ENCODE assay signal across 8 cellular contexts in the genomic region with DNA sequence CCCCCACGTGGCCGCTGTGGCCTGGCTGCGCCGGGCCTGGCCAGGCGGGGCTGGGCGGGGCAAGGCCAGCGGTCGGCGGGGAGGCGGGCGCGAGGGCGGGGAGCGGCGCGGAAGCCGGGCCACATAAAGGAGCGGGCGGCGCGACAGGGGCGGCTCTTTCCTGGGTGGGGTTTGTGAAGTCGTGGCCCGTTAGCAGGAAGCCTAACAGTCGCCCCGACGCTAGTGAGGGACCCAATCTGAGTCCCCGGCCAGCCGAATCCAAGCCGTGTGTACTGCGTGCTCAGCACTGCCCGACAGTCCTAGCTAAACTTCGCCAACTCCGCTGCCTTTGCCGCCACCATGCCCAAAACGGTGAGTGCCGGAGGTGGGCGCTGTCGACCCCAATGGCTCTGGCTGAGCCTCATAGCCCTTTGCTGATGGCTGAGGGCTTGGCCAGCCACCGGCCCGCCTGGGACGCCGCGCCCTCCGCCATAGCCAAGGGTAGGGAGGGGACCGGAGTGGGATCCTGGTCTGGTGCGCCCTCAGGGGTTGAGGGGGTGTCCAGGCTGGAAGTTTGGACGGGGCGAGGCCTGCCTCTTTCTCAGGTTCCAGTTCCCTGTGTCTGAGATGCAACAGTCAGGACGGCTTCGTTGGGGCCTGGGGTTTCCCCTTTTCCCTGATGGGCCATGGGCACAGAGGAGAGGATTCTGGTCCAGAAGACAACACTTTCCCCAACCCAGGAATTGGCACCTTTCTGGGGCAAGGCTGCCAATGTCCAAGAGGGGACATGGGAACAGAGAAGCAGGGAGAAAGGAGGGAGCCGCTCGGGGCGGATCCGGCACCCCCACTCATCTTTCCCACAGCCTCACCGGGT. TPM values are rescaled to one million over a fixed set of nuclear protein-coding genes. Genes with fewer than 3 reads are reported as not detected.
DNase-seq lines count a peak whose midpoint lies in the region; ATAC-seq, FAIRE-seq and TF ChIP-seq lines count a peak whose summit lies in the region.

A gene (plus strand): TSS at position 152 of the 853 bp plus-strand sequence. CDS start 188 bp downstream, at position 340.

- in situ Hi-C loops in ACHN (cut with HindIII; ENCODE audit: low pct_ligation_motif_present, low pct_unique_long_range_greater_than_20kb, low sequenced_read_pairs) = no loop called here
- in situ Hi-C loops in GM18951 (cut with MboI; ENCODE audit: low sequenced_read_pairs, unreplicated experiment) = no loop called here

- TF ChIP-seq CTCF in RWPE2 (IDR thresholded peaks at IDR 0.05; ENCODE audit: poor library complexity, severe bottlenecking) = no peak
- TF ChIP-seq CTCF in pancreas (IDR thresholded peaks at IDR 0.05) = no peak
- no peak for TF ChIP-seq CTCF in tibial nerve (IDR thresholded peaks at IDR 0.05)

- peak within 1 kb of the TSS; percentile 89 for H3K27ac ChIP-seq in RWPE2 (ENCODE audit: poor library complexity, severe bottlenecking)
- peak within 1 kb of the TSS; percentile 5 to 78 (median 64) for H3K27ac ChIP-seq in pancreas
- peak within 1 kb of the TSS; percentile 86 to 99 (median 94) for H3K27ac ChIP-seq in tibial nerve

- DNase-seq in ACHN = peak; percentile 52
- no peak for DNase-seq in RWPE2 (ENCODE audit: low spot score)
- peak; percentile 51 for DNase-seq in activated gamma-delta T cell treated with anti-CD3 and anti-CD28 coated beads, Interleukin-2, amount 50 U/mL, for 16 hours (ENCODE audit: low read depth)
- peak; percentile 55 for DNase-seq in globus pallidus (ENCODE audit: low spot score)
- peak; percentile 42 to 87 (median 69) for DNase-seq in pancreas
- DNase-seq in tibial nerve (ENCODE audit: low spot score in 2 of 2) = peak; percentile 55 to 57

- FAIRE-seq in pancreas (lab: Jason Lieb, UNC) = no peak

- peak; percentile 79 for TF ChIP-seq POLR2A in GM18951 (IDR thresholded peaks at IDR 0.05; ENCODE audit: extremely low read depth, insufficient read depth, insufficient read length)
- TF ChIP-seq POLR2A in tibial nerve (IDR thresholded peaks at IDR 0.05) = peak; percentile 56 to 72

- H3K27me3 ChIP-seq in RWPE2 (ENCODE audit: insufficient read depth, poor library complexity, severe bottlenecking) = no peaks in the 10 kb centered on the region
- H3K27me3 ChIP-seq in pancreas = no peaks in the 10 kb centered on the region
- peaks cover 0 to 13% of the 10 kb centered on the region in 2 donors for H3K27me3 ChIP-seq in tibial nerve

- H3K4me3 ChIP-seq in RWPE2 (ENCODE audit: severe bottlenecking) (peak within 1 kb of the TSS; percentile 84), pancreas (peak within 1 kb of the TSS; percentile 31 to 64 (median 46)), tibial nerve (peak within 1 kb of the TSS; percentile 57 to 83 (median 71))

- H3K4me1 ChIP-seq in RWPE2 (ENCODE audit: insufficient read depth, poor library complexity, severe bottlenecking) (peaks cover 25% of the 10 kb centered on the region), pancreas (no peaks in the 10 kb centered on the region), tibial nerve (peaks cover 0 to 30% (median 5%) of the 10 kb centered on the region in 4 donors)

- peak in 1 of 2 donors; percentile 81 for TF ChIP-seq EP300 in tibial nerve (IDR thresholded peaks at IDR 0.05)

- H3K36me3 ChIP-seq in RWPE2 (ENCODE audit: low read depth) (peaks cover 10% of the 10 kb centered on the region), pancreas (no peaks in the 10 kb centered on the region), tibial nerve (no peaks in the 10 kb centered on the region)

- 5 to 36% methylated on average over 39 to 56 of the region's 56 CpGs for WGBS in pancreas, 2 donors
- 0 to 39% methylated on average over 8 to 52 of the region's 56 CpGs for WGBS in tibial nerve, 2 donors

- ATAC-seq in HG03175 (IDR thresholded peaks at IDR 0.05; ENCODE audit: unreplicated experiment) (peak; percentile 80), RWPE2 (ENCODE audit: low read depth) (peak; percentile 71), pancreas (peak; percentile 92 to 95 (median 94))

- intact Hi-C loops in pancreas (cut with DNase I) = no loop called here

- H3K9me3 ChIP-seq in RWPE2 (ENCODE audit: severe bottlenecking) (no peaks in the 10 kb centered on the region), pancreas (no peaks in the 10 kb centered on the region), tibial nerve (no peaks in the 10 kb centered on the region)

RNA-seq across cellular contexts. Expression of the gene that starts here (rescaled TPM):
- total RNA-seq in pancreas (10 to 100 TPM; 12.4 to 99.1 (median 25.9) TPM), tibial nerve (100 to 1,000 TPM; 215 to 284 (median 258) TPM)
- 10 to 100 TPM; 18.7 to 22.6 TPM for polyA plus RNA-seq in pancreas
